In the genomic region with DNA sequence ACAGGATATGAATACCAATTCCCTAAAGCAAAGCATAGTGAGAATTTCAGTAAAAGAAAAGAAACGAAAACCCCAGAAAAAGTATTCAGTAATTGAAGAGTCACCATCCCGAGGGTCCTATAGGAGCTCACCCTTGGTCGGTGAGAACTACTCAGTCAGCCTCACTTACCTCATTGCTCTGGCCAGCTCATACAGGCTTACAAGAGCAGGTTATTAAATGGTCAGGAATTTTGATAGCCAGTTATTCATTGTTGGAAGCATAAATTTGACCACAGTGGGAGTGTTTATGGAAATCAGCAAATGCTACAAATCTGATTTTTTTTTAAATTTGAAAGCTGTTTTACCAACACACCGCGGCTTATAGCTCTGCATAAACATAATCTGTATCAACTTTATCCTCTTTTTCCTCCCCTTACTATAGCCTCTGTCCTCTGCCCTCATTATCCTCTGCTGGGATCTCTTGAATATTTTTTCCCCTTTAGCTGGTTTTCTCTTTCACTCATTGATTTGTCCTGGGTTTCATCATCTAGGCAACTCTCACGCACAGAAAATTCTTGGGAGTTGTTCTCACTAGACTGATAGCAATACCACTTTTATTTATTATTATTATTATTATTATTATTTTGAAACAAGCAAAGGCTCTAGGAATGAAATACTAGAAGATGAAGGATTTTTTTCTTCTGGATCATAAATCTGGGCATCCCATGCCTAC, we compare ENCODE assay signal across 1 cellular context.
TF ChIP-seq lines count a peak whose summit lies in the region.

No MANE protein-coding gene starts in this region.

TF ChIP-seq in K562, 482 proteins besides CTCF, POLR2A, EP300 and RAD21 (continued from another document):
- TF ChIP-seq CEBPG (CRISPR knock-in tag; IDR thresholded peaks at IDR 0.05) (no peak), CEBPG (tag; conservative IDR thresholded peaks at IDR 0.05 in 1 of 2, IDR thresholded peaks at IDR 0.05 in 1 of 2) (0 out of 4 replicates have a peak, but pooled peaks of 1 of the 2 experiments have one; percentile 30), NCOA2 (IDR thresholded peaks at IDR 0.05; ENCODE audit: partially characterized antibody in 2 of 2) (no peak), KDM2B (CRISPR knock-in tag; IDR thresholded peaks at IDR 0.05) (no peak), NR2C1 (IDR thresholded peaks at IDR 0.05) (no peak), NR2C1 (tag; IDR thresholded peaks at IDR 0.05) (no peak), TFAM (CRISPR knock-in tag; conservative IDR thresholded peaks at IDR 0.05) (no peak)
- TF ChIP-seq, protein P1, sequence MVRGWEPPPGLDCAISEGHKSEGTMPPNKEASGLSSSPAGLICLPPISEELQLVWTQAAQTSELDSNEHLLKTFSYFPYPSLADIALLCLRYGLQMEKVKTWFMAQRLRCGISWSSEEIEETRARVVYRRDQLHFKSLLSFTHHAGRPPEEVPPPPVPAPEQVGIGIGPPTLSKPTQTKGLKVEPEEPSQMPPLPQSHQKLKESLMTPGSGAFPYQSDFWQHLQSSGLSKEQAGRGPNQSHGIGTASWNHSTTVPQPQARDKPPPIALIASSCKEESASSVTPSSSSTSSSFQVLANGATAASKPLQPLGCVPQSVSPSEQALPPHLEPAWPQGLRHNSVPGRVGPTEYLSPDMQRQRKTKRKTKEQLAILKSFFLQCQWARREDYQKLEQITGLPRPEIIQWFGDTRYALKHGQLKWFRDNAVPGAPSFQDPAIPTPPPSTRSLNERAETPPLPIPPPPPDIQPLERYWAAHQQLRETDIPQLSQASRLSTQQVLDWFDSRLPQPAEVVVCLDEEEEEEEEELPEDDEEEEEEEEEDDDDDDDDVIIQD (CRISPR knock-in tag; IDR thresholded peaks at IDR 0.05): no peak
